7 cellular contexts compared by ENCODE assay signal in genomic region chr12:2891240-2892053, GRCh38. TPM values are rescaled to one million over a fixed set of nuclear protein-coding genes. Genes with fewer than 3 reads are reported as not detected.
A peak's percentile ranks its signal among the peaks of the same experiment; 100 is the strongest.
DNase-seq lines count a peak whose midpoint lies in the region; ATAC-seq and TF ChIP-seq lines count a peak whose summit lies in the region.

No MANE protein-coding gene starts in this region.

- peak overlapping the region; percentile 89 for H3K4me3 Mint-ChIP-seq in activated naive CD8-positive, alpha-beta T cell treated with anti-CD3 and anti-CD28 coated beads, Interleukin-2, amount 50 U/mL, for 24 hours
- H3K4me3 Mint-ChIP-seq in osteocyte (ENCODE audit: unreplicated experiment): peak overlapping the region; percentile 94

- H3K27ac Mint-ChIP-seq in activated naive CD8-positive, alpha-beta T cell treated with anti-CD3 and anti-CD28 coated beads, Interleukin-2, amount 50 U/mL, for 24 hours: peak overlapping the region; percentile 87
- peak overlapping the region; percentile 96 for H3K27ac Mint-ChIP-seq in osteocyte (ENCODE audit: unreplicated experiment)

- peaks cover 34% of the 10 kb centered on the region for H3K4me1 Mint-ChIP-seq in activated naive CD8-positive, alpha-beta T cell treated with anti-CD3 and anti-CD28 coated beads, Interleukin-2, amount 50 U/mL, for 24 hours
- peaks cover 40% of the 10 kb centered on the region for H3K4me1 Mint-ChIP-seq in osteocyte (ENCODE audit: unreplicated experiment)

- peak; percentile 18 for ATAC-seq in HG02678 (IDR thresholded peaks at IDR 0.05; ENCODE audit: unreplicated experiment)
- ATAC-seq in activated naive CD8-positive, alpha-beta T cell treated with anti-CD3 and anti-CD28 coated beads, Interleukin-2, amount 50 U/mL, for 24 hours: peak; percentile 2

- no peaks in the 10 kb centered on the region for H3K9me3 Mint-ChIP-seq in activated naive CD8-positive, alpha-beta T cell treated with anti-CD3 and anti-CD28 coated beads, Interleukin-2, amount 50 U/mL, for 24 hours
- no peaks in the 10 kb centered on the region for H3K9me3 Mint-ChIP-seq in osteocyte (ENCODE audit: unreplicated experiment)

- peaks cover 10% of the 10 kb centered on the region for H3K36me3 ChIP-seq in cardiac muscle cell

- H3K27ac ChIP-seq in cardiac muscle cell: peak overlapping the region; percentile 83

- H3K4me1 ChIP-seq in cardiac muscle cell (ENCODE audit: low read depth): no peaks in the 10 kb centered on the region

- no peak for TF ChIP-seq CTCF in GM12865 (IDR thresholded peaks at IDR 0.05; ENCODE audit: insufficient read depth, low read depth, low read length, missing control alignments)
- no peak for TF ChIP-seq CTCF in cardiac muscle cell (IDR thresholded peaks at IDR 0.05; ENCODE audit: low read depth, low read length)
- TF ChIP-seq CTCF in osteocyte (IDR thresholded peaks at IDR 0.05): no peak

- peaks cover 13% of the 10 kb centered on the region for H3K36me3 Mint-ChIP-seq in activated naive CD8-positive, alpha-beta T cell treated with anti-CD3 and anti-CD28 coated beads, Interleukin-2, amount 50 U/mL, for 24 hours (ENCODE audit: low read depth)
- H3K36me3 Mint-ChIP-seq in osteocyte (ENCODE audit: unreplicated experiment): peaks cover 3% of the 10 kb centered on the region

- DNase-seq in GM12865 (ENCODE audit: low read depth) (peak; percentile 23), NCI-H526 treated with DMSO at 0.1 percent for 48 hours (lab: John Stamatoyannopoulos, UW) (peak; percentile 14), cardiac muscle cell (ENCODE audit: low read depth in 1 of 2, low spot score in 1 of 2) (peak; percentile 71 to 77), osteocyte (ENCODE audit: extremely low spot score, unreplicated experiment) (peak; percentile 87)
- peak; percentile 44 for DNase-seq in activated naive CD8-positive, alpha-beta T cell treated with anti-CD3 and anti-CD28 coated beads, Interleukin-2, amount 50 U/mL, for 24 hours
- DNase-seq in activated CD4-positive, CD25-positive, alpha-beta regulatory T cell (lab: John Stamatoyannopoulos, UW): no peak

- H3K27me3 ChIP-seq in cardiac muscle cell: no peaks in the 10 kb centered on the region

- H3K9me3 ChIP-seq in cardiac muscle cell (ENCODE audit: low read depth): no peaks in the 10 kb centered on the region

- no peaks in the 10 kb centered on the region for H3K27me3 Mint-ChIP-seq in activated naive CD8-positive, alpha-beta T cell treated with anti-CD3 and anti-CD28 coated beads, Interleukin-2, amount 50 U/mL, for 24 hours
- no peaks in the 10 kb centered on the region for H3K27me3 Mint-ChIP-seq in osteocyte (ENCODE audit: unreplicated experiment)

- H3K4me3 ChIP-seq in GM12865 (ENCODE audit: low read depth, low read length) (peak overlapping the region; percentile 90), cardiac muscle cell (peak overlapping the region; percentile 84)

RNA-seq across cellular contexts. Expression of gene TULP3, which starts 0.8 kb away (rescaled TPM):
- total RNA-seq in cardiac muscle cell (19.5 and 20.1 TPM in 2 replicates), osteocyte (30.8 and 31.2 TPM in 2 replicates)
- polyA plus RNA-seq in cardiac muscle cell: 25.8 and 30.4 TPM in 2 replicates

RNA-seq across cellular contexts. Expression of gene RHNO1, which starts 14.4 kb away (rescaled TPM):
- 27.7 and 50.6 TPM in 2 replicates for total RNA-seq in cardiac muscle cell
- polyA plus RNA-seq in cardiac muscle cell: 44.2 and 80.8 TPM in 2 replicates
- 18.8 and 24.5 TPM in 2 replicates for total RNA-seq in osteocyte

RNA-seq across cellular contexts. Expression of gene FOXM1, which starts 14.5 kb away (rescaled TPM):
- total RNA-seq in cardiac muscle cell: 9.9 and 36.1 TPM in 2 replicates
- 11.5 and 44.3 TPM in 2 replicates for polyA plus RNA-seq in cardiac muscle cell
- 14.9 and 17.4 TPM in 2 replicates for total RNA-seq in osteocyte

RNA-seq across cellular contexts. Expression of gene TEX52, which starts 34.6 kb away (rescaled TPM):
- total RNA-seq in cardiac muscle cell (not detected in 2 replicates), osteocyte (not detected in 2 replicates)
- polyA plus RNA-seq in cardiac muscle cell: 0.15 TPM in 1 of 2 replicates, not detected in the other

RNA-seq across cellular contexts. Expression of gene NRIP2, which starts 56.6 kb away (rescaled TPM):
- total RNA-seq in cardiac muscle cell (not detected in 2 replicates), osteocyte (0.13 TPM in 1 of 2 replicates, not detected in the other)
- 1.3 and 1.4 TPM in 2 replicates for polyA plus RNA-seq in cardiac muscle cell

Comparison
In these comparisons a context has a peak if more than half of its experiments do, and no peak if none do; other contexts are left out.
1. DNase-seq: peak in GM12865 (single experiment), NCI-H526 treated with DMSO at 0.1 percent for 48 hours (single experiment), activated naive CD8-positive, alpha-beta T cell treated with anti-CD3 and anti-CD28 coated beads, Interleukin-2, amount 50 U/mL, for 24 hours (single experiment), cardiac muscle cell (2 of 2) and osteocyte (single experiment); none in activated CD4-positive, CD25-positive, alpha-beta regulatory T cell (0 of 4).